8 cellular contexts compared by ENCODE assay signal in genomic region chr19:19618384-19619051, GRCh38. TPM values are rescaled to one million over a fixed set of nuclear protein-coding genes. Genes with fewer than 3 reads are reported as not detected.
DNase-seq lines count a peak whose midpoint lies in the region; ATAC-seq and TF ChIP-seq lines count a peak whose summit lies in the region.

TSS of gene PBX4 (minus strand) at chr19:19618687. CDS start at chr19:19618629, 58 bp downstream.

- H3K79me2 ChIP-seq in PC-9 (ENCODE audit: low read depth): peaks cover 21% of the 10 kb centered on the region

- 4% methylated on average over 22 of the region's 71 CpGs for WGBS in esophagus muscularis mucosa

- BruUV-seq in PC-9 (replicated peaks; lab: Mats Ljungman, UMichigan): no TSS peak

- POLR2A ChIA-PET in PC-9 (lab: Charles Lee; ENCODE audit: unreplicated experiment): no interaction called here

- CTCF ChIA-PET in PC-9 (lab: Charles Lee): no interaction called here

- TF ChIP-seq EP300 in Ishikawa (IDR thresholded peaks at IDR 0.05; ENCODE audit: borderline replicate concordance) (no peak), esophagus muscularis mucosa (IDR thresholded peaks at IDR 0.05) (no peak)

- no peak for TF ChIP-seq POLR2A in esophagus muscularis mucosa (IDR thresholded peaks at IDR 0.05; ENCODE audit: low read depth)

- no peaks in the 10 kb centered on the region for H3K9me3 Mint-ChIP-seq in naive B cell
- H3K9me3 Mint-ChIP-seq in stimulated activated effector memory CD8-positive, alpha-beta T cell treated with anti-CD3 and anti-CD28 coated beads, Interleukin-12 subunit alpha, Interleukin-12 subunit beta, amount 100 ng/mL, for 72 hours: no peaks in the 10 kb centered on the region

- H3K27me3 Mint-ChIP-seq in naive B cell: no peaks in the 10 kb centered on the region

- peak within 1 kb of the TSS; percentile 64 to 88 (median 80) for H3K4me3 Mint-ChIP-seq in naive B cell
- H3K4me3 Mint-ChIP-seq in stimulated activated effector memory CD8-positive, alpha-beta T cell treated with anti-CD3 and anti-CD28 coated beads, Interleukin-12 subunit alpha, Interleukin-12 subunit beta, amount 100 ng/mL, for 72 hours: peak within 1 kb of the TSS; percentile 94

- H3K27ac ChIP-seq in PC-9 (no peak within 1 kb of the TSS), esophagus muscularis mucosa (replicated peaks in 1 of 4) (no peak within 1 kb of the TSS)

- no peak for TF ChIP-seq CTCF in PC-9 (conservative IDR thresholded peaks at IDR 0.05)
- TF ChIP-seq CTCF in esophagus muscularis mucosa (IDR thresholded peaks at IDR 0.05): no peak

- H3K4me1 Mint-ChIP-seq in naive B cell: peaks cover 7 to 16% (median 10%) of the 10 kb centered on the region in 3 donors
- H3K4me1 Mint-ChIP-seq in stimulated activated effector memory CD8-positive, alpha-beta T cell treated with anti-CD3 and anti-CD28 coated beads, Interleukin-12 subunit alpha, Interleukin-12 subunit beta, amount 100 ng/mL, for 72 hours: peaks cover 65% of the 10 kb centered on the region

- H2AFZ ChIP-seq in PC-9: peak within 1 kb of the TSS; percentile 90

- peak within 1 kb of the TSS; percentile 94 to 97 (median 97) for H3K27ac Mint-ChIP-seq in naive B cell
- H3K27ac Mint-ChIP-seq in stimulated activated effector memory CD8-positive, alpha-beta T cell treated with anti-CD3 and anti-CD28 coated beads, Interleukin-12 subunit alpha, Interleukin-12 subunit beta, amount 100 ng/mL, for 72 hours: peak within 1 kb of the TSS; percentile 95

- H3K27me3 ChIP-seq in PC-9 (ENCODE audit: insufficient read depth, low read depth) (no peaks in the 10 kb centered on the region), esophagus muscularis mucosa (peaks cover 0 to 52% (median 6%) of the 10 kb centered on the region in 4 donors)

- H3F3A ChIP-seq in PC-9 (ENCODE audit: insufficient read depth, low read depth): peaks cover 47% of the 10 kb centered on the region

- H3K36me3 ChIP-seq in PC-9 (ENCODE audit: low read depth) (no peaks in the 10 kb centered on the region), esophagus muscularis mucosa (no peaks in the 10 kb centered on the region)

- TF ChIP-seq RAD21 in Ishikawa (IDR thresholded peaks at IDR 0.05; ENCODE audit: low read depth): no peak

- H3K4me1 ChIP-seq in PC-9 (replicated peaks; ENCODE audit: insufficient read depth) (peaks cover 47% of the 10 kb centered on the region), esophagus muscularis mucosa (peaks cover 2 to 15% (median 13%) of the 10 kb centered on the region in 4 donors)

- no peaks in the 10 kb centered on the region for H4K20me1 ChIP-seq in PC-9 (ENCODE audit: insufficient read depth)

- no peaks in the 10 kb centered on the region for H3K9me2 ChIP-seq in PC-9 (ENCODE audit: insufficient read depth)

- H3K9me3 ChIP-seq in PC-9 (ENCODE audit: insufficient read depth, low read depth) (no peaks in the 10 kb centered on the region), esophagus muscularis mucosa (no peaks in the 10 kb centered on the region)

- H3K4me2 ChIP-seq in PC-9: peak within 1 kb of the TSS; percentile 85

- ATAC-seq in GM21529 (IDR thresholded peaks at IDR 0.05; ENCODE audit: unreplicated experiment) (peak; percentile 94), naive B cell (ENCODE audit: low read depth in 2 of 2) (peak; percentile 96)
- ATAC-seq in stimulated activated effector memory CD8-positive, alpha-beta T cell treated with anti-CD3 and anti-CD28 coated beads, Interleukin-12 subunit alpha, Interleukin-12 subunit beta, amount 100 ng/mL, for 72 hours: peak; percentile 94

- intact Hi-C loops in PC-9 (cut with micrococcal nuclease; ENCODE audit: unreplicated experiment): no loop called here
- intact Hi-C loops in esophagus muscularis mucosa (cut with DNase I): no loop called here

- DNase-seq in DMS153 treated with DMSO at 0.1 percent for 48 hours (lab: John Stamatoyannopoulos, UW; ENCODE audit: unreplicated experiment) (peak; percentile 91), PC-9 (peak; percentile 87 to 95), activated T-cell treated with anti-CD3 and anti-CD28 coated beads for 48 hours (ENCODE audit: low read depth) (peak; percentile 99), esophagus muscularis mucosa (ENCODE audit: extremely low spot score) (peak; percentile 96), naive B cell (peak; percentile 99)
- DNase-seq in stimulated activated effector memory CD8-positive, alpha-beta T cell treated with anti-CD3 and anti-CD28 coated beads, Interleukin-12 subunit alpha, Interleukin-12 subunit beta, amount 100 ng/mL, for 72 hours (ENCODE audit: low spot score in 2 of 2): peak; percentile 96 to 99

- H3K36me3 Mint-ChIP-seq in naive B cell: no peaks in the 10 kb centered on the region
- H3K36me3 Mint-ChIP-seq in stimulated activated effector memory CD8-positive, alpha-beta T cell treated with anti-CD3 and anti-CD28 coated beads, Interleukin-12 subunit alpha, Interleukin-12 subunit beta, amount 100 ng/mL, for 72 hours: peaks cover 80% of the 10 kb centered on the region

- peak within 1 kb of the TSS; percentile 70; the same call in 1 of the 2 replicates for H3K4me3 ChIP-seq in PC-9
- peak within 1 kb of the TSS; percentile 43 to 61 (median 47) for H3K4me3 ChIP-seq in esophagus muscularis mucosa

TF ChIP-seq in Ishikawa, 13 proteins besides CTCF, POLR2A, EP300 and RAD21:
- TF ChIP-seq MAX (IDR thresholded peaks at IDR 0.05): peak; percentile 69; the same call in 1 of the 2 replicates
- no peak for TF ChIP-seq TEAD4 (IDR thresholded peaks at IDR 0.05)
- TF ChIP-seq TAF1 (IDR thresholded peaks at IDR 0.05; ENCODE audit: low read depth): 0 out of 2 replicates have a peak, but pooled peaks have one; percentile 46
- no peak for TF ChIP-seq CEBPB (IDR thresholded peaks at IDR 0.05)
- TF ChIP-seq TCF12 (IDR thresholded peaks at IDR 0.05; ENCODE audit: low read depth): no peak
- TF ChIP-seq EGR1 (IDR thresholded peaks at IDR 0.05): no peak
- peak; percentile 59; the same call in 1 of the 2 replicates for TF ChIP-seq NFIC (IDR thresholded peaks at IDR 0.05)
TF ChIP-seq in Ishikawa: peak in this region for 3.

RNA-seq across cellular contexts. Expression of gene PBX4, which starts in this region (rescaled TPM):
- total RNA-seq in PC-9 (2021) (5.7 and 7.4 TPM in 2 replicates), esophagus muscularis mucosa (1 to 10 TPM in 1 of 4 donors, under 1 TPM in 2, not detected in 1; 0.66 to 3.7 (median 0.98) TPM)
- under 1 TPM in 2 of 6 donors, not detected in 4; 0.26 to 0.31 TPM for polyA plus RNA-seq in naive B cell (ENCODE audit: low read depth in 6 of 6)

Comparison
In these comparisons a context has a peak if more than half of its experiments do, and no peak if none do; other contexts are left out.
1. Peak in DNase-seq and ATAC-seq in naive B cell; RNA of the gene not detected or under 1 TPM.